ENCODE assay signal across 8 cellular contexts in the genomic region with DNA sequence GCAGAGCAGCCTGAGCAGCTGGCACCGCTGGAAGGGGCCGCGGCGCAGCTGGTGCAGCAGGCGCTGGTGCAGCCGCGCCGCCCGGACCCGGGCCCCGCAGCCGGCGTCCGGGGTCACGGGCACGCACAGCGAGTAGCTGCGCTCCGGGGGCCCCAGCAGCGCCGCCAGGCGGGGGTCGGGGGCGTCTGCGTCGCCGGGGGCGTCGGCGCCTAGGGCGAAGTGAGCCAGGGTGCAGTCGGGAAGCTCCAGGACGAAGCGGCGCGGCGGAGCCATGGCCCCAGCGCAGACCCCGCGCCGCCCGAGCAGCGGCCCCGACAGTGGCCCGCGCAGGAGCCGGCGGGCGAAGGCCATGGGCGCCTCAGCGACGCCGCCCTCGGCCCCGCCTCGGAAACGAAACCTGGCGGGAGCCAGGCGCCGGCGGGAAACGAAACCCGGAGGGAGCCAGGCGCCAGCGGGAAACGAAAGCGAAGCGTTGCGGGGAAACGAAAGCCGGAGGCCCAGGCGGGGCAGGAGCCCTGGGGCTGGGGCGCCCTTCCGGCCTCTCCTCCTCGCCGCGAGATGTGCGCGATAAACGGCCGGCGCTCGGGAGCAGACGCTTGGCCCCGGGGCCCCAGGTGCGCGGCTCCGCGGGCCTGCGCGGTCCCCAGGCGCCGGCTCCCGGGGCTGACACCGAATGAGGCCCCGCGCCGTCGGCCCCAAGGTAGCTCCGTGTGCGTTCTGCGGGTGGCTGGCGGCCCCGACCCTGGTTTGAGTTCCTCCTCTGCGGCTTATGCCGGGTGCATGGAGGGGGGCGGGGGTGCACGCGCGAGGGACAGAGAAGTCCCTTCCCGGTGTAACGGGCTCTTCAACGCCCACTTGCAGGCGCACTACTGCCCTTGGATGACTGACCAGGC. TPM values are rescaled to one million over a fixed set of nuclear protein-coding genes. Genes with fewer than 3 reads are reported as not detected.
DNase-seq lines count a peak whose midpoint lies in the region; ATAC-seq and TF ChIP-seq lines count a peak whose summit lies in the region.

Gene CMPK2, minus strand, starts transcription at position 562 of the 893 bp plus-strand sequence. Its CDS starts 211 bp downstream, at position 351.

- peaks cover 0 to 32% of the 10 kb centered on the region in 2 donors for H3K4me1 ChIP-seq in left lung

- peak within 1 kb of the TSS; percentile 79 for H3K4me3 Mint-ChIP-seq in chondrocyte (ENCODE audit: unreplicated experiment)

- H3K9me3 ChIP-seq in left lung = no peaks in the 10 kb centered on the region

- H3K27ac Mint-ChIP-seq in chondrocyte (ENCODE audit: unreplicated experiment) = no peak within 1 kb of the TSS

- peaks cover 4% of the 10 kb centered on the region for H3K36me3 Mint-ChIP-seq in chondrocyte (ENCODE audit: low read depth)

- TF ChIP-seq CTCF in chondrocyte (IDR thresholded peaks at IDR 0.05) = peak; percentile 49
- peak in 1 of 2 donors; percentile 36 for TF ChIP-seq CTCF in left lung (IDR thresholded peaks at IDR 0.05)

- peaks cover 7% of the 10 kb centered on the region for H3K4me1 Mint-ChIP-seq in chondrocyte (ENCODE audit: low read depth)

- no peaks in the 10 kb centered on the region for H3K27me3 ChIP-seq in left lung

- no peaks in the 10 kb centered on the region for H3K27me3 Mint-ChIP-seq in chondrocyte (ENCODE audit: low read depth)

- intact Hi-C loops in left lung (cut with DNase I) = no loop called here

- peak; percentile 77 for ATAC-seq in HG02610 (IDR thresholded peaks at IDR 0.05; ENCODE audit: unreplicated experiment)
- peak; percentile 76 to 77 for ATAC-seq in activated CD4-positive, CD25-positive, alpha-beta regulatory T cell treated with anti-CD3 and anti-CD28 coated beads, Interleukin-2, amount 50 U/mL, for 24 hours
- peak; percentile 79 for ATAC-seq in left lung

- DNase-seq in NCI-H524 (lab: John Stamatoyannopoulos, UW) = peak; percentile 35 to 73
- DNase-seq in NCI-H524 treated with DMSO at 0.1 percent for 48 hours (lab: John Stamatoyannopoulos, UW) = no peak
- peak; percentile 34 for DNase-seq in NCI-H1092 (lab: John Stamatoyannopoulos, UW)
- no peak for DNase-seq in chondrocyte (ENCODE audit: low spot score)
- DNase-seq in left lung = peak; percentile 75 to 94
- DNase-seq in stimulated activated CD4-positive, alpha-beta T cell treated with anti-CD3 and anti-CD28 coated beads, TNF-alpha, amount 100 ng/mL, for 1 hour (ENCODE audit: low read depth in 3 of 3, low spot score in 1 of 3) = peak; percentile 31 to 58 (median 58)

- H3K4me3 ChIP-seq in left lung = peak within 1 kb of the TSS; percentile 65 to 76

- no peaks in the 10 kb centered on the region for H3K9me3 Mint-ChIP-seq in chondrocyte (ENCODE audit: low read depth)

- H3K27ac ChIP-seq in left lung = peak within 1 kb of the TSS; percentile 79 to 94

- peaks cover 0 to 28% of the 10 kb centered on the region in 2 donors for H3K36me3 ChIP-seq in left lung

RNA-seq across cellular contexts. Expression of gene CMPK2, which starts in this region (rescaled TPM):
- 0.90 to 1.3 TPM (median 0.95 TPM) in 3 replicates for total RNA-seq in chondrocyte
- total RNA-seq in left lung = 10 to 100 TPM in 1 of 2 donors, 1 to 10 TPM in 1; 9.3 to 20.2 TPM

Comparison
In these comparisons a context has a peak if more than half of its experiments do, and no peak if none do; other contexts are left out.
1. DNase-seq: peak in NCI-H524 (2 of 2), NCI-H1092 (single experiment), left lung (2 of 2) and stimulated activated CD4-positive, alpha-beta T cell treated with anti-CD3 and anti-CD28 coated beads, TNF-alpha, amount 100 ng/mL, for 1 hour (3 of 3); none in NCI-H524 treated with DMSO at 0.1 percent for 48 hours (single experiment) and chondrocyte (single experiment).
2. Peak in every context shown above with its lines, with median percentiles within 50 percentile points of each other: ATAC-seq.